ENCODE assay signal across 11 cellular contexts in the genomic region with DNA sequence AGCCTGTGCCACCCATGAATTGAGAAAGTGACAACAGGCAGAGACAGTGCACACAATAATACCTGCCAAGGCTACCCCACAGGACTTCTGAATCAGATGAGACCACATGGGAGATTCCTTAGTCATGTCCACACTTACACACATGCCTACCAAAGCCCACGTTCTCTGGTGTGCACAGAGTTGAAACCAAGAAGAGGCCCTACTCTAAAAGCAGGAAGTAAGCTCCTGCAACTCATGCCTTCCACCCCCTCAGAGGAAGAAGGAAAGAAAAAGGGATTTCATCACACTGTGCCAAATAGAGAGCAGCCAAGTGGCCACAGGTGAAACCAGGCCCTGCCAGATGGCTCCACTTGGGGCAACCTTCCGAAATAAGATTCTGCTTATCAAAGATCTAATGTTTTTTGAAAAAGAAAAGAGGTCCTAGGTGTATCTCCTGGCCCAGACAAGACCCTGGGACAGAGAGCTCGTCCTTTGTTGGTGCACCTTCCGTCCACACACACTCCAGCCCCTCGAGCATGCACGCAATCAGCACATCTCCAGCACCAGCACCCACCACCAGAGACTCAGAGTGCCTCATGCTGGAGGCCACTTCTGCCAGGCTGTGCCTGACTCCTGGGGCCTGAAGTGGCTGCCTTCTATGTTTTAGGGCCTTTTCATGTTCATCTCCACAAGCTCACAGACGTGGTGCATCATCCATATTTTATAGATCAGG.
DNase-seq lines count a peak whose midpoint lies in the region; ATAC-seq and TF ChIP-seq lines count a peak whose summit lies in the region.
"Had no signal": no experiment of that assay in that cellular context is flagged by ENCODE, and none has a peak within 500 bp of the region (broad histone marks: within the 10 kb centered on the region; RNA-seq: fewer than 3 reads in every experiment).

No MANE protein-coding gene starts in this region.

- TF ChIP-seq POLR2A in esophagus muscularis mucosa (IDR thresholded peaks at IDR 0.05; ENCODE audit: low read depth) (no peak), vagina (IDR thresholded peaks at IDR 0.05) (no peak)

- ATAC-seq in HG03039 (IDR thresholded peaks at IDR 0.05; ENCODE audit: unreplicated experiment) (no peak), GM19035 (IDR thresholded peaks at IDR 0.05; ENCODE audit: unreplicated experiment) (no peak)
- ATAC-seq: T-cell had no signal

- no peaks in the 10 kb centered on the region for H3K4me1 ChIP-seq in esophagus muscularis mucosa
- no peaks in the 10 kb centered on the region for H3K4me1 ChIP-seq in vagina

- DNase-seq in stimulated activated CD4-positive, alpha-beta T cell treated with anti-CD3 and anti-CD28 coated beads, Interleukin-1b, Interleukin-23, amount 100 ng/mL, for 48 hours = peak; percentile 8
- no peak for DNase-seq in stimulated activated CD4-positive, alpha-beta T cell treated with anti-CD3 and anti-CD28 coated beads, Interleukin-15, amount 100 ng/mL, for 24 hours
- DNase-seq in NOMO-1 treated with DMSO at 0.1 percent for 48 hours (lab: John Stamatoyannopoulos, UW; ENCODE audit: unreplicated experiment) (peak; percentile 94), esophagus muscularis mucosa (ENCODE audit: extremely low spot score) (peak; percentile 83), vagina (ENCODE audit: extremely low spot score in 2 of 2) (peak; percentile 16 to 58), mucosa of gallbladder (ENCODE audit: low spot score) (no peak)
- DNase-seq: NCI-H1436, T-cell had no signal

- intact Hi-C loops in esophagus muscularis mucosa (cut with DNase I) = no loop called here
- intact Hi-C loops in vagina (cut with DNase I) = no loop called here

- 86% methylated on average over 7 of the region's 7 CpGs for WGBS in esophagus muscularis mucosa

- H3K36me3 ChIP-seq in esophagus muscularis mucosa (no peaks in the 10 kb centered on the region), vagina (no peaks in the 10 kb centered on the region)

- TF ChIP-seq EP300 in esophagus muscularis mucosa (IDR thresholded peaks at IDR 0.05) = no peak

- H3K27ac ChIP-seq in esophagus muscularis mucosa (replicated peaks in 1 of 4) (no peak overlapping the region), vagina (no peak overlapping the region)

- no peak overlapping the region for H3K4me3 ChIP-seq in esophagus muscularis mucosa
- no peak overlapping the region for H3K4me3 ChIP-seq in vagina
- H3K4me3 ChIP-seq: dorsolateral prefrontal cortex had no signal

- H3K9me3 ChIP-seq in esophagus muscularis mucosa (no peaks in the 10 kb centered on the region), vagina (no peaks in the 10 kb centered on the region)

- H3K27me3 ChIP-seq in esophagus muscularis mucosa = peaks cover 0 to under 1% (median 0%) of the 10 kb centered on the region in 4 donors
- no peaks in the 10 kb centered on the region for H3K27me3 ChIP-seq in vagina
- H3K27me3 ChIP-seq: dorsolateral prefrontal cortex had no signal

- TF ChIP-seq CTCF in esophagus muscularis mucosa (IDR thresholded peaks at IDR 0.05) (no peak), vagina (IDR thresholded peaks at IDR 0.05) (no peak)

Comparison
In these comparisons a context has a peak if more than half of its experiments do, and no peak if none do; other contexts are left out.
1. DNase-seq: peak in stimulated activated CD4-positive, alpha-beta T cell treated with anti-CD3 and anti-CD28 coated beads, Interleukin-1b, Interleukin-23, amount 100 ng/mL, for 48 hours (single experiment), NOMO-1 treated with DMSO at 0.1 percent for 48 hours (single experiment), esophagus muscularis mucosa (single experiment) and vagina (2 of 2); none in stimulated activated CD4-positive, alpha-beta T cell treated with anti-CD3 and anti-CD28 coated beads, Interleukin-15, amount 100 ng/mL, for 24 hours (single experiment) and mucosa of gallbladder (single experiment).